Comparison of ENCODE assay signal across 2 cellular contexts in the genomic region with DNA sequence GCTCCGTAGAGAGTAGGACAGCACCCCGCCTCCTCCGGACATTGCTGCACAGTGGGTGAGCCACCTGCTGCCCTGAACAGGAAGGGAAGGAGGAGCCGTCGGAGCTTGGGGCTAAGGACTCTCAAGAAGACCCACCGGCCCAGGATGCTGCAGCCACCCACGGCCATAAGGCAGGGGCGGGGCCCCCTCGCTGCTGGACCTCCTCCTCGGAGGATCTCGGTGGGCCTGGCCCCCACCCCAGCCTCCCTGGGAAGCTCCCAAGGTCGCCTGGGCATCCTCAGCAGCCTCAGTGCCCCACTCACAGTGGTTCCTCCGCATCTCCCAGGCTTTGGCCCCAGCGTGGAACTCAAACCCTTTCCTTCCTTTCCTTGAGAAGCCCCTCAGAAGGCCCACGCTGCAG.
TF ChIP-seq lines count a peak whose summit lies in the region.

No MANE protein-coding gene starts in this region.

TF ChIP-seq in HepG2, 621 proteins besides CTCF, POLR2A, EP300 and RAD21 (continues in another document):
- TF ChIP-seq, protein P1, sequence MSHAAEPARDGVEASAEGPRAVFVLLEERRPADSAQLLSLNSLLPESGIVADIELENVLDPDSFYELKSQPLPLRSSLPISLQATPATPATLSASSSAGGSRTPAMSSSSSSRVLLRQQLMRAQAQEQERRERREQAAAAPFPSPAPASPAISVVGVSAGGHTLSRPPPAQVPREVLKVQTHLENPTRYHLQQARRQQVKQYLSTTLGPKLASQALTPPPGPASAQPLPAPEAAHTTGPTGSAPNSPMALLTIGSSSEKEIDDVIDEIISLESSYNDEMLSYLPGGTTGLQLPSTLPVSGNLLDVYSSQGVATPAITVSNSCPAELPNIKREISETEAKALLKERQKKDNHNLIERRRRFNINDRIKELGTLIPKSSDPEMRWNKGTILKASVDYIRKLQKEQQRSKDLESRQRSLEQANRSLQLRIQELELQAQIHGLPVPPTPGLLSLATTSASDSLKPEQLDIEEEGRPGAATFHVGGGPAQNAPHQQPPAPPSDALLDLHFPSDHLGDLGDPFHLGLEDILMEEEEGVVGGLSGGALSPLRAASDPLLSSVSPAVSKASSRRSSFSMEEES (CRISPR knock-in tag; IDR thresholded peaks at IDR 0.05) = no peak
- TF ChIP-seq EEA1 (CRISPR knock-in tag; IDR thresholded peaks at IDR 0.05; ENCODE audit: borderline replicate concordance) (no peak), SOX5 (CRISPR knock-in tag; IDR thresholded peaks at IDR 0.05; ENCODE audit: borderline replicate concordance) (no peak), CBX1 (IDR thresholded peaks at IDR 0.05; ENCODE audit: low read depth) (no peak), SRF (IDR thresholded peaks at IDR 0.05; ENCODE audit: low read depth, low read length) (no peak), FOXK1 (CRISPR knock-in tag; IDR thresholded peaks at IDR 0.05; ENCODE audit: borderline replicate concordance, low read depth) (no peak), MIER2 (CRISPR knock-in tag; IDR thresholded peaks at IDR 0.05) (no peak), SCMH1 (CRISPR knock-in tag; IDR thresholded peaks at IDR 0.05; ENCODE audit: borderline replicate concordance) (no peak), XBP1 (CRISPR knock-in tag; IDR thresholded peaks at IDR 0.05) (no peak), ZNF549 (CRISPR knock-in tag; IDR thresholded peaks at IDR 0.05) (no peak), MATR3 (CRISPR knock-in tag; IDR thresholded peaks at IDR 0.05) (no peak), ZNF24 (IDR thresholded peaks at IDR 0.05) (no peak), TAF1 (CRISPR knock-in tag; IDR thresholded peaks at IDR 0.05) (no peak)
- TF ChIP-seq, protein P2, sequence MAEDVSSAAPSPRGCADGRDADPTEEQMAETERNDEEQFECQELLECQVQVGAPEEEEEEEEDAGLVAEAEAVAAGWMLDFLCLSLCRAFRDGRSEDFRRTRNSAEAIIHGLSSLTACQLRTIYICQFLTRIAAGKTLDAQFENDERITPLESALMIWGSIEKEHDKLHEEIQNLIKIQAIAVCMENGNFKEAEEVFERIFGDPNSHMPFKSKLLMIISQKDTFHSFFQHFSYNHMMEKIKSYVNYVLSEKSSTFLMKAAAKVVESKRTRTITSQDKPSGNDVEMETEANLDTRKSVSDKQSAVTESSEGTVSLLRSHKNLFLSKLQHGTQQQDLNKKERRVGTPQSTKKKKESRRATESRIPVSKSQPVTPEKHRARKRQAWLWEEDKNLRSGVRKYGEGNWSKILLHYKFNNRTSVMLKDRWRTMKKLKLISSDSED (CRISPR knock-in tag; IDR thresholded peaks at IDR 0.05) = no peak
- TF ChIP-seq, protein P3, sequence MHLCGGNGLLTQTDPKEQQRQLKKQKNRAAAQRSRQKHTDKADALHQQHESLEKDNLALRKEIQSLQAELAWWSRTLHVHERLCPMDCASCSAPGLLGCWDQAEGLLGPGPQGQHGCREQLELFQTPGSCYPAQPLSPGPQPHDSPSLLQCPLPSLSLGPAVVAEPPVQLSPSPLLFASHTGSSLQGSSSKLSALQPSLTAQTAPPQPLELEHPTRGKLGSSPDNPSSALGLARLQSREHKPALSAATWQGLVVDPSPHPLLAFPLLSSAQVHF (CRISPR knock-in tag; IDR thresholded peaks at IDR 0.05) = no peak
- TF ChIP-seq, protein P4, sequence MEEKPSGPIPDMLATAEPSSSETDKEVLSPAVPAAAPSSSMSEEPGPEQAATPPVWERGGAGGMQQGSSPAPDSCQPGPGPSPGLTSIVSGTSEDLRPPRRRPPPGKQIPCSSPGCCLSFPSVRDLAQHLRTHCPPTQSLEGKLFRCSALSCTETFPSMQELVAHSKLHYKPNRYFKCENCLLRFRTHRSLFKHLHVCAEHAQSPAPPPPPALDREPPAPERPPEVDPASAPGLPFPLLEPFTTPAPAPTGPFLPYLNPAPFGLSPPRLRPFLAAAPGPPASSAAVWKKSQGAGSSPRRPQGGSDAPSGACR (CRISPR knock-in tag; IDR thresholded peaks at IDR 0.05) = no peak
- TF ChIP-seq, protein P5, sequence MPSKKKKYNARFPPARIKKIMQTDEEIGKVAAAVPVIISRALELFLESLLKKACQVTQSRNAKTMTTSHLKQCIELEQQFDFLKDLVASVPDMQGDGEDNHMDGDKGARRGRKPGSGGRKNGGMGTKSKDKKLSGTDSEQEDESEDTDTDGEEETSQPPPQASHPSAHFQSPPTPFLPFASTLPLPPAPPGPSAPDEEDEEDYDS (CRISPR knock-in tag; IDR thresholded peaks at IDR 0.05) = no peak
- TF ChIP-seq, protein P6, sequence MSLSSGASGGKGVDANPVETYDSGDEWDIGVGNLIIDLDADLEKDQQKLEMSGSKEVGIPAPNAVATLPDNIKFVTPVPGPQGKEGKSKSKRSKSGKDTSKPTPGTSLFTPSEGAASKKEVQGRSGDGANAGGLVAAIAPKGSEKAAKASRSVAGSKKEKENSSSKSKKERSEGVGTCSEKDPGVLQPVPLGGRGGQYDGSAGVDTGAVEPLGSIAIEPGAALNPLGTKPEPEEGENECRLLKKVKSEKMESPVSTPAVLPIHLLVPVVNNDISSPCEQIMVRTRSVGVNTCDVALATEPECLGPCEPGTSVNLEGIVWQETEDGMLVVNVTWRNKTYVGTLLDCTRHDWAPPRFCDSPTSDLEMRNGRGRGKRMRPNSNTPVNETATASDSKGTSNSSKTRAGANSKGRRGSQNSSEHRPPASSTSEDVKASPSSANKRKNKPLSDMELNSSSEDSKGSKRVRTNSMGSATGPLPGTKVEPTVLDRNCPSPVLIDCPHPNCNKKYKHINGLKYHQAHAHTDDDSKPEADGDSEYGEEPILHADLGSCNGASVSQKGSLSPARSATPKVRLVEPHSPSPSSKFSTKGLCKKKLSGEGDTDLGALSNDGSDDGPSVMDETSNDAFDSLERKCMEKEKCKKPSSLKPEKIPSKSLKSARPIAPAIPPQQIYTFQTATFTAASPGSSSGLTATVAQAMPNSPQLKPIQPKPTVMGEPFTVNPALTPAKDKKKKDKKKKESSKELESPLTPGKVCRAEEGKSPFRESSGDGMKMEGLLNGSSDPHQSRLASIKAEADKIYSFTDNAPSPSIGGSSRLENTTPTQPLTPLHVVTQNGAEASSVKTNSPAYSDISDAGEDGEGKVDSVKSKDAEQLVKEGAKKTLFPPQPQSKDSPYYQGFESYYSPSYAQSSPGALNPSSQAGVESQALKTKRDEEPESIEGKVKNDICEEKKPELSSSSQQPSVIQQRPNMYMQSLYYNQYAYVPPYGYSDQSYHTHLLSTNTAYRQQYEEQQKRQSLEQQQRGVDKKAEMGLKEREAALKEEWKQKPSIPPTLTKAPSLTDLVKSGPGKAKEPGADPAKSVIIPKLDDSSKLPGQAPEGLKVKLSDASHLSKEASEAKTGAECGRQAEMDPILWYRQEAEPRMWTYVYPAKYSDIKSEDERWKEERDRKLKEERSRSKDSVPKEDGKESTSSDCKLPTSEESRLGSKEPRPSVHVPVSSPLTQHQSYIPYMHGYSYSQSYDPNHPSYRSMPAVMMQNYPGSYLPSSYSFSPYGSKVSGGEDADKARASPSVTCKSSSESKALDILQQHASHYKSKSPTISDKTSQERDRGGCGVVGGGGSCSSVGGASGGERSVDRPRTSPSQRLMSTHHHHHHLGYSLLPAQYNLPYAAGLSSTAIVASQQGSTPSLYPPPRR (CRISPR knock-in tag; IDR thresholded peaks at IDR 0.05; ENCODE audit: borderline replicate concordance) = no peak

TF ChIP-seq in H1, 55 proteins besides CTCF, POLR2A, EP300 and RAD21:
- TF ChIP-seq TAF1 (IDR thresholded peaks at IDR 0.05; ENCODE audit: low read depth, low read length) (no peak), POLR2AphosphoS5 (IDR thresholded peaks at IDR 0.05; ENCODE audit: low read depth, low read length) (no peak), BACH1 (IDR thresholded peaks at IDR 0.05; ENCODE audit: low read length) (no peak), GABPA (IDR thresholded peaks at IDR 0.05; ENCODE audit: borderline replicate concordance, insufficient read depth, low read length) (no peak), RBBP5 (IDR thresholded peaks at IDR 0.05; ENCODE audit: borderline replicate concordance, low read depth, low read length) (no peak)
